9 cellular contexts compared by ENCODE assay signal in the genomic region with DNA sequence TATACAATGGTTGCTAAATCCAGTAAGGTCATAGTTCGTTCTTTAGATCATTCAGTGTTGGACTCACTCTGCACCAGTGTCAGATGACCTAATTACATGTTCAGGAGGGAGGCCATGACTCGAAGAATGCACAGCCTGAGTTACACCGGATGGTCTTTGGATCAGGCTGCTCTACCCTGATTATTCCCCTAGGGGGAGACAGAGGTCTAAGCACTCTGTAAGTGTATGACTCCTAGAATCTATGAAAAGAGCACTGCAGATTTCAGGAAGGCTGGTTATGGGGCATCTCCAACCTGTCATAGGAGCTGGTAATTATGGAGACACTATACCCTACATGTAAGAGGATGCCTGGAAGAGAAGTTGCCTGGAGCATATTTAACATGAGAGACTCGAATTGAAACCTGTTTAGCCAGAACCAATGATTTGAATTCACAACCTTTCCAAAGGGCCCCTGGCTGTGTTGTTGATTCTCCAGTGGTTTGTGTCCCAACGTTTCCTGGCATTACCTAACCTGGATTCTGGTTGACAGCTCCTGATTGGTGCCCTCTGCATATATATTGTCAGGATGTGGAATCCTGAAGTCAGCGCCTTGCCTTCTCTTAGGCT. TPM values are rescaled to one million over a fixed set of nuclear protein-coding genes. Genes with fewer than 3 reads are reported as not detected.
A peak's percentile ranks its signal among the peaks of the same experiment; 100 is the strongest.
DNase-seq lines count a peak whose midpoint lies in the region; ATAC-seq and TF ChIP-seq lines count a peak whose summit lies in the region.
"Had no signal": no experiment of that assay in that cellular context is flagged by ENCODE, and none has a peak within 500 bp of the region (broad histone marks: within the 10 kb centered on the region; RNA-seq: fewer than 3 reads in every experiment).

MUCL1 (plus strand) TSS at position 584 of the 606 bp plus-strand sequence. CDS start 67 bp downstream, outside the sequence.

- no peaks in the 10 kb centered on the region for H4K20me1 ChIP-seq in smooth muscle cell (ENCODE audit: low read depth)

- H3K9ac ChIP-seq in smooth muscle cell (ENCODE audit: low read depth): no peak within 1 kb of the TSS

- intact Hi-C loops in head of caudate nucleus (cut with DNase I): no loop called here

- H3K4me2 ChIP-seq in smooth muscle cell: no peak within 1 kb of the TSS

- no peaks in the 10 kb centered on the region for H3K36me3 ChIP-seq in MG63
- H3K36me3 ChIP-seq in RWPE2 (ENCODE audit: low read depth): no peaks in the 10 kb centered on the region
- H3K36me3 ChIP-seq in smooth muscle cell (ENCODE audit: low read depth): no peaks in the 10 kb centered on the region

- WGBS in smooth muscle cell (ENCODE audit: low lambda C conversion rate): 35% methylated on average over 6 of the region's 6 CpGs

- peak; percentile 67 for DNase-seq in HCEC 1CT
- DNase-seq in MG63: peak; percentile 31
- DNase-seq in RWPE2 (ENCODE audit: low spot score): no peak
- DNase-seq in activated T-helper 9 cell treated with anti-CD3 and anti-CD28 coated beads, Interleukin-2, amount 50 U/mL, for 16 hours (ENCODE audit: low read depth): peak; percentile 41
- peak in 35 of 42 donors; percentile 15 to 85 (median 60) for DNase-seq in head of caudate nucleus
- DNase-seq in smooth muscle cell (lab: John Stamatoyannopoulos, UW; ENCODE audit: unreplicated experiment): no peak
- DNase-seq in DMS79 (lab: John Stamatoyannopoulos, UW): no peak

- H3K9me3 ChIP-seq in MG63 (no peaks in the 10 kb centered on the region), RWPE2 (ENCODE audit: severe bottlenecking) (no peaks in the 10 kb centered on the region), smooth muscle cell (replicated peaks; ENCODE audit: low read depth) (no peaks in the 10 kb centered on the region)

- H3K27ac ChIP-seq in RWPE2 (ENCODE audit: poor library complexity, severe bottlenecking) (no peak within 1 kb of the TSS), smooth muscle cell (ENCODE audit: low read depth) (no peak within 1 kb of the TSS)

- H2AFZ ChIP-seq in smooth muscle cell (ENCODE audit: low read depth): no peak within 1 kb of the TSS

- peak; percentile 57 for TF ChIP-seq CTCF in GM12801 (IDR thresholded peaks at IDR 0.05; ENCODE audit: extremely low read depth, insufficient read length)
- TF ChIP-seq CTCF in RWPE2 (IDR thresholded peaks at IDR 0.05; ENCODE audit: poor library complexity, severe bottlenecking): peak; percentile 90
- TF ChIP-seq CTCF in smooth muscle cell (IDR thresholded peaks at IDR 0.05; ENCODE audit: borderline replicate concordance, insufficient read depth, poor library complexity, severe bottlenecking): peak; percentile 79

- H3F3A ChIP-seq in smooth muscle cell (ENCODE audit: low read depth): no peaks in the 10 kb centered on the region

- ATAC-seq in RWPE2 (ENCODE audit: low read depth): peak; percentile 95

- H3K4me3 ChIP-seq in MG63 (no peak within 1 kb of the TSS), RWPE2 (ENCODE audit: severe bottlenecking) (no peak within 1 kb of the TSS), smooth muscle cell (no peak within 1 kb of the TSS)

- H3K79me2 ChIP-seq in smooth muscle cell (ENCODE audit: low read depth): no peaks in the 10 kb centered on the region

- H3K4me1 ChIP-seq in RWPE2 (ENCODE audit: insufficient read depth, poor library complexity, severe bottlenecking): no peaks in the 10 kb centered on the region
- H3K4me1 ChIP-seq in smooth muscle cell (ENCODE audit: low read depth): no peaks in the 10 kb centered on the region

- H3K27me3 ChIP-seq in MG63: peaks cover 4% of the 10 kb centered on the region; the same call in 1 of the 2 replicates
- no peaks in the 10 kb centered on the region for H3K27me3 ChIP-seq in RWPE2 (ENCODE audit: insufficient read depth, poor library complexity, severe bottlenecking)
- no peaks in the 10 kb centered on the region for H3K27me3 ChIP-seq in smooth muscle cell (ENCODE audit: low read depth)

RNA-seq across cellular contexts. Expression of gene MUCL1, which starts in this region (rescaled TPM):
- total RNA-seq in MG63 (2014; rRNA removed; shearing (Covaris generic); ENCODE audit: low replicate concordance): not detected in 2 replicates
- total RNA-seq in smooth muscle cell: 10.8 and 11.8 TPM in 2 replicates
- polyA plus RNA-seq in smooth muscle cell: 2.3 and 3.7 TPM in 2 replicates
- total RNA-seq: mononuclear cell had no signal

Comparison
In these comparisons a context has a peak if more than half of its experiments do, and no peak if none do; other contexts are left out.
1. RNA of gene MUCL1 (total RNA-seq): 10.8 to 11.8 TPM in smooth muscle cell; not detected in MG63; every median in the first group is over 10 times any median in the second.
2. Peak in DNase-seq in MG63; RNA of the gene not detected or under 1 TPM.
3. DNase-seq: peak in HCEC 1CT (single experiment), activated T-helper 9 cell treated with anti-CD3 and anti-CD28 coated beads, Interleukin-2, amount 50 U/mL, for 16 hours (single experiment) and head of caudate nucleus (35 of 42); none in RWPE2 (single experiment), smooth muscle cell (single experiment) and DMS79 (single experiment).
4. Peak in every context shown above with its lines, with median percentiles within 50 percentile points of each other: CTCF ChIP-seq.